Comparison of ENCODE assay signal across 1 cellular context in the genomic region with DNA sequence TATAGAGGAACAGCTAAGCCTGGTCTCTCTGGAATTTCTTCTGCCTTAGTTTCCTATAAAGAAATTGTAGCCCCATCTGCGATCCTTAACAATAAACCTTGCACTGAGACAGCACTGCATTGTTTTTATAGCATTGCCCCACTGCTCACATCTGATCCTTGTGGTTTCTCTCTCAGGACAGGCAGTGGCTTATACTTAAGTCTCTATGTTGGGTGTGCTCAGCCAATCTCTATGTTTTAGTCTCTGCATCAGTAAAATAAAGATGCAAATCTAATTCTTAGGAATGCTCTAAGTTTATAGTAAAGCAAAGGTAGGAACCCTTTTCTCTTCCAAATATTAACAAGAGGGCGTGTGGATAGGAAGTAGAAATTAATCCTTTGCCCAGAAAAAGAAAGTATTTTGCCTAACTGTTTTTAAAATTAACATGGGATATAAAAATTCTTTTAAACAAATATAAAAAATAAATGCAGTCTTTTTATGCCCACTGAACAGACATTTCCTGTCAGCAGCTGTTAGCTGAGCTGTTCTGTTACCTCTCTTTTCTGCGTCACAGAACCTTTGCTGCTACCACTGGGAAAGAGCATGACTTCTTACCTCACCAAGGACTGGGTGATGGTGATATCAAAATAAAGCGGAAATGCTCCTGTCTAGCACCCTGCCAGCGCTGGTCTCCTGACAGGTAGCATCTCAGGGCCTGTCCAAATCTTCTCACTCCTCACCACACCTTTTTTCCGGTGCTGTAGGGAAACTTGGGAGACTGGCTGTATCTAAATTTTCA.
TF ChIP-seq lines count a peak whose summit lies in the region.

No MANE protein-coding gene starts in this region.

TF ChIP-seq in WTC11, 78 proteins besides CTCF, POLR2A, EP300 and RAD21 (continued from another document):
- TF ChIP-seq, protein P1, sequence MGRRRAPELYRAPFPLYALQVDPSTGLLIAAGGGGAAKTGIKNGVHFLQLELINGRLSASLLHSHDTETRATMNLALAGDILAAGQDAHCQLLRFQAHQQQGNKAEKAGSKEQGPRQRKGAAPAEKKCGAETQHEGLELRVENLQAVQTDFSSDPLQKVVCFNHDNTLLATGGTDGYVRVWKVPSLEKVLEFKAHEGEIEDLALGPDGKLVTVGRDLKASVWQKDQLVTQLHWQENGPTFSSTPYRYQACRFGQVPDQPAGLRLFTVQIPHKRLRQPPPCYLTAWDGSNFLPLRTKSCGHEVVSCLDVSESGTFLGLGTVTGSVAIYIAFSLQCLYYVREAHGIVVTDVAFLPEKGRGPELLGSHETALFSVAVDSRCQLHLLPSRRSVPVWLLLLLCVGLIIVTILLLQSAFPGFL (CRISPR knock-in tag; IDR thresholded peaks at IDR 0.05; ENCODE audit: borderline replicate concordance): no peak
- TF ChIP-seq HMGA2 (CRISPR knock-in tag; IDR thresholded peaks at IDR 0.05): no peak
TF ChIP-seq in WTC11: peak in this region for 0.
